ENCODE assay signal across 1 cellular context in genomic region chr5:54829686-54830085, GRCh38.
TF ChIP-seq lines count a peak whose summit lies in the region.

No MANE protein-coding gene starts in this region.

TF ChIP-seq in WTC11, 78 proteins besides CTCF, POLR2A, EP300 and RAD21 (continued from another document):
- TF ChIP-seq E2F1 (CRISPR knock-in tag; IDR thresholded peaks at IDR 0.05) (no peak), ZNF671 (CRISPR knock-in tag; IDR thresholded peaks at IDR 0.05) (no peak), ATF6 (CRISPR knock-in tag; IDR thresholded peaks at IDR 0.05) (no peak), ATF3 (CRISPR knock-in tag; conservative IDR thresholded peaks at IDR 0.05) (no peak), MLX (CRISPR knock-in tag; IDR thresholded peaks at IDR 0.05) (no peak)
